In genomic region chr19:55441692-55442321, GRCh38 we compare ENCODE assay signal across 10 cellular contexts. TPM values are rescaled to one million over a fixed set of nuclear protein-coding genes. Genes with fewer than 3 reads are reported as not detected.
A peak's percentile ranks its signal among the peaks of the same experiment; 100 is the strongest.
DNase-seq lines count a peak whose midpoint lies in the region; ATAC-seq and TF ChIP-seq lines count a peak whose summit lies in the region.
"Had no signal": no experiment of that assay in that cellular context is flagged by ENCODE, and none has a peak within 500 bp of the region (broad histone marks: within the 10 kb centered on the region; RNA-seq: fewer than 3 reads in every experiment).

No MANE protein-coding gene starts in this region.

- peaks cover 0 to 11% of the 10 kb centered on the region in 2 donors for H3K4me1 ChIP-seq in lung (ENCODE audit: control insufficient read depth in 2 of 2, insufficient read depth in 2 of 2, low read length in 2 of 2)
- H3K4me1 ChIP-seq in colonic mucosa, result no peaks in the 10 kb centered on the region

- H3K4me3 Mint-ChIP-seq in activated CD8-positive, alpha-beta T cell treated with anti-CD3 and anti-CD28 coated beads for 36 hours, result no peak overlapping the region
- no peak overlapping the region for H3K4me3 Mint-ChIP-seq in mesothelial cell of epicardium

- peaks cover 64% of the 10 kb centered on the region for H3K27me3 Mint-ChIP-seq in activated CD8-positive, alpha-beta T cell treated with anti-CD3 and anti-CD28 coated beads for 36 hours
- peaks cover 90% of the 10 kb centered on the region for H3K27me3 Mint-ChIP-seq in mesothelial cell of epicardium (ENCODE audit: low read depth)

- DNase-seq in DMS153 (lab: John Stamatoyannopoulos, UW) (peak; percentile 32), HUDEP-2 (lab: John Stamatoyannopoulos, UW; ENCODE audit: unreplicated experiment in 76 of 76) (peak in 69 of 76 experiments; percentile 21 to 88 (median 68)), lung (ENCODE audit: low spot score) (no peak), colonic mucosa (no peak), mesothelial cell of epicardium (ENCODE audit: low spot score in 2 of 2, unreplicated experiment in 2 of 2) (no peak), pons (ENCODE audit: low spot score) (no peak)
- no peak for DNase-seq in activated CD8-positive, alpha-beta T cell treated with anti-CD3 and anti-CD28 coated beads for 36 hours

- CTCF ChIA-PET in activated CD8-positive, alpha-beta T cell treated with anti-CD3 and anti-CD28 coated beads for 36 hours (lab: Charles Lee), result no interaction called here

- WGBS in lung, 2 donors, result 2 to 6% methylated on average over 31 to 39 of the region's 39 CpGs

- H3K9me3 ChIP-seq in lung (ENCODE audit: control insufficient read depth in 2 of 2, insufficient read depth in 1 of 2, low read length in 1 of 2), result peaks cover 0 to 10% of the 10 kb centered on the region in 2 donors
- H3K9me3 ChIP-seq in colonic mucosa, result no peaks in the 10 kb centered on the region

- peak; percentile 46 for ATAC-seq in activated CD8-positive, alpha-beta T cell treated with anti-CD3 and anti-CD28 coated beads for 36 hours
- ATAC-seq in lung (ENCODE audit: insufficient read depth, low FRiP score) (no peak), GM21360 (IDR thresholded peaks at IDR 0.05; ENCODE audit: unreplicated experiment) (no peak)
- ATAC-seq: right cardiac atrium had no signal

- peak overlapping the region; percentile 5 for H3K4me3 ChIP-seq in lung
- H3K4me3 ChIP-seq in colonic mucosa, result no peak overlapping the region

- H3K9me3 Mint-ChIP-seq in activated CD8-positive, alpha-beta T cell treated with anti-CD3 and anti-CD28 coated beads for 36 hours, result no peaks in the 10 kb centered on the region
- no peaks in the 10 kb centered on the region for H3K9me3 Mint-ChIP-seq in mesothelial cell of epicardium

- H3K27me3 ChIP-seq in lung (ENCODE audit: control insufficient read depth, insufficient read depth), result peaks cover 12% of the 10 kb centered on the region
- peaks cover 44% of the 10 kb centered on the region for H3K27me3 ChIP-seq in colonic mucosa

- no peaks in the 10 kb centered on the region for H3K36me3 ChIP-seq in lung (ENCODE audit: control insufficient read depth in 2 of 2, insufficient read depth in 2 of 2, low read length in 2 of 2)
- H3K36me3 ChIP-seq in colonic mucosa, result no peaks in the 10 kb centered on the region

- no peak overlapping the region for H3K9ac ChIP-seq in colonic mucosa (ENCODE audit: low read depth in 2 of 2, low read length in 2 of 2)

- intact Hi-C loops in activated CD8-positive, alpha-beta T cell treated with anti-CD3 and anti-CD28 coated beads for 36 hours (cut with micrococcal nuclease), result no loop called here
- intact Hi-C loops in colonic mucosa (cut with DNase I), result no loop called here

- no peak overlapping the region for H3K27ac Mint-ChIP-seq in activated CD8-positive, alpha-beta T cell treated with anti-CD3 and anti-CD28 coated beads for 36 hours
- H3K27ac Mint-ChIP-seq in mesothelial cell of epicardium, result no peak overlapping the region

- POLR2A ChIA-PET in activated CD8-positive, alpha-beta T cell treated with anti-CD3 and anti-CD28 coated beads for 36 hours (lab: Charles Lee), result interaction anchor here (1.2 kb wide), 1 partner anchor 52 kb away, joined by 3 read pairs; no protein-coding TSS in a partner anchor

- no peaks in the 10 kb centered on the region for H3K36me3 Mint-ChIP-seq in activated CD8-positive, alpha-beta T cell treated with anti-CD3 and anti-CD28 coated beads for 36 hours (ENCODE audit: low read depth)
- no peaks in the 10 kb centered on the region for H3K36me3 Mint-ChIP-seq in mesothelial cell of epicardium

- peaks cover 14% of the 10 kb centered on the region for H3K4me1 Mint-ChIP-seq in activated CD8-positive, alpha-beta T cell treated with anti-CD3 and anti-CD28 coated beads for 36 hours (ENCODE audit: low read depth)
- peaks cover 16% of the 10 kb centered on the region for H3K4me1 Mint-ChIP-seq in mesothelial cell of epicardium

- H3K27ac ChIP-seq in lung (ENCODE audit: low read depth in 1 of 2, low read length in 1 of 2) (no peak overlapping the region), colonic mucosa (no peak overlapping the region)

- no peak for TF ChIP-seq CTCF in activated CD8-positive, alpha-beta T cell treated with anti-CD3 and anti-CD28 coated beads for 36 hours (IDR thresholded peaks at IDR 0.05)
- no peak for TF ChIP-seq CTCF in lung (IDR thresholded peaks at IDR 0.05; ENCODE audit: control extremely low read depth, extremely low read depth)
- TF ChIP-seq CTCF in colonic mucosa (IDR thresholded peaks at IDR 0.05), result no peak
- no peak for TF ChIP-seq CTCF in mesothelial cell of epicardium (IDR thresholded peaks at IDR 0.05; ENCODE audit: unreplicated experiment)

RNA-seq across cellular contexts. Expression of gene SHISA7, which starts 1.3 kb away (rescaled TPM):
- total RNA-seq in activated CD8-positive, alpha-beta T cell treated with anti-CD3 and anti-CD28 coated beads for 36 hours, result not detected
- total RNA-seq in lung (under 1 TPM; 0.03 to 0.14 TPM), colonic mucosa (not detected), mesothelial cell of epicardium (0.04 TPM in 1 of 3 replicates, not detected in the others)
- polyA plus RNA-seq in lung, result not detected
- total RNA-seq: right cardiac atrium had no signal

RNA-seq across cellular contexts. Expression of gene ISOC2, which starts 19.6 kb away (rescaled TPM):
- total RNA-seq in activated CD8-positive, alpha-beta T cell treated with anti-CD3 and anti-CD28 coated beads for 36 hours, result 10 to 100 TPM; 29.0 to 29.3 TPM
- total RNA-seq in lung, result 10 to 100 TPM; 34.9 to 63.2 TPM
- polyA plus RNA-seq in lung, result 10 to 100 TPM; 68.6 to 85.0 TPM
- total RNA-seq in colonic mucosa, result 100 to 1,000 TPM in 1 of 2 donors, 10 to 100 TPM in 1; 89.8 to 132 TPM
- 35.0 to 39.2 TPM (median 38.6 TPM) in 3 replicates for total RNA-seq in mesothelial cell of epicardium

RNA-seq across cellular contexts. Expression of gene C19orf85, which starts 22.7 kb away (rescaled TPM):
- total RNA-seq in activated CD8-positive, alpha-beta T cell treated with anti-CD3 and anti-CD28 coated beads for 36 hours, result not detected
- not detected for total RNA-seq in lung
- polyA plus RNA-seq in lung, result not detected
- total RNA-seq in colonic mucosa, result not detected
- not detected in 3 replicates for total RNA-seq in mesothelial cell of epicardium
- total RNA-seq: lower leg skin, right cardiac atrium had no signal
- polyA plus RNA-seq: right cardiac atrium had no signal

RNA-seq across cellular contexts. Expression of gene UBE2S, which starts 34.2 kb away (rescaled TPM):
- 100 to 1,000 TPM; 229 to 241 TPM for total RNA-seq in activated CD8-positive, alpha-beta T cell treated with anti-CD3 and anti-CD28 coated beads for 36 hours
- total RNA-seq in lung (10 to 100 TPM; 22.8 to 25.6 TPM), colonic mucosa (100 to 1,000 TPM in 1 of 2 donors, 10 to 100 TPM in 1; 43.8 to 147 TPM), mesothelial cell of epicardium (65.3 to 77.0 TPM (median 73.2 TPM) in 3 replicates)
- 10 to 100 TPM; 11.3 to 17.3 TPM for polyA plus RNA-seq in lung

RNA-seq across cellular contexts. Expression of gene ZNF628, which starts 34.6 kb away (rescaled TPM):
- 1 to 10 TPM; 8.4 to 8.6 TPM for total RNA-seq in activated CD8-positive, alpha-beta T cell treated with anti-CD3 and anti-CD28 coated beads for 36 hours
- 10 to 100 TPM in 1 of 2 donors, 1 to 10 TPM in 1; 2.0 to 12.3 TPM for total RNA-seq in lung
- polyA plus RNA-seq in lung, result 1 to 10 TPM; 7.5 to 8.0 TPM
- total RNA-seq in colonic mucosa, result 1 to 10 TPM; 8.6 to 8.9 TPM
- 19.0 to 23.1 TPM (median 22.0 TPM) in 3 replicates for total RNA-seq in mesothelial cell of epicardium

Comparison
In these comparisons a context has a peak if more than half of its experiments do, and no peak if none do; other contexts are left out.
1. DNase-seq: peak in DMS153 (single experiment) and HUDEP-2 (69 of 76); none in activated CD8-positive, alpha-beta T cell treated with anti-CD3 and anti-CD28 coated beads for 36 hours (single experiment), lung (single experiment), colonic mucosa (single experiment), mesothelial cell of epicardium (0 of 2) and pons (single experiment).